In genomic region chr4:38154681-38155588, GRCh38 we compare ENCODE assay signal across 9 cellular contexts.
DNase-seq lines count a peak whose midpoint lies in the region; ATAC-seq and TF ChIP-seq lines count a peak whose summit lies in the region.
"Had no signal": no experiment of that assay in that cellular context is flagged by ENCODE, and none has a peak within 500 bp of the region (broad histone marks: within the 10 kb centered on the region; RNA-seq: fewer than 3 reads in every experiment).

No MANE protein-coding gene starts in this region.

- H3K36me3 ChIP-seq in left lung (no peaks in the 10 kb centered on the region), upper lobe of right lung (no peaks in the 10 kb centered on the region)

- H3K9me3 ChIP-seq in left lung (no peaks in the 10 kb centered on the region), upper lobe of right lung (no peaks in the 10 kb centered on the region)

- peak overlapping the region; percentile 74 for H3K27ac Mint-ChIP-seq in activated naive CD4-positive, alpha-beta T cell treated with anti-CD3 and anti-CD28 coated beads, Interleukin-2, amount 10 ng/mL, durations not matched to agents 7 days and 5 days
- H3K27ac Mint-ChIP-seq in activated naive CD4-positive, alpha-beta T cell treated with anti-CD3 and anti-CD28 coated beads, Interleukin-2, amount 50 U/mL, for 72 hours: no peak overlapping the region
- peak overlapping the region; percentile 34 for H3K27ac Mint-ChIP-seq in activated T-helper 17 cell treated with anti-CD3 and anti-CD28 coated beads, Interleukin-2, amount 50 U/mL, for 72 hours

- H3K27me3 Mint-ChIP-seq in activated naive CD4-positive, alpha-beta T cell treated with anti-CD3 and anti-CD28 coated beads, Interleukin-2, amount 10 ng/mL, durations not matched to agents 7 days and 5 days: no peaks in the 10 kb centered on the region
- H3K27me3 Mint-ChIP-seq in activated T-helper 17 cell treated with anti-CD3 and anti-CD28 coated beads, Interleukin-2, amount 50 U/mL, for 72 hours: no peaks in the 10 kb centered on the region

- ATAC-seq in activated naive CD4-positive, alpha-beta T cell treated with anti-CD3 and anti-CD28 coated beads, Interleukin-2, amount 50 U/mL, for 72 hours: no peak
- peak; percentile 54 for ATAC-seq in activated T-helper 17 cell treated with anti-CD3 and anti-CD28 coated beads, Interleukin-2, amount 50 U/mL, for 72 hours (replicated peaks)
- ATAC-seq in left lung (peak; percentile 85), upper lobe of right lung (peak; percentile 84), HG03342 (IDR thresholded peaks at IDR 0.05; ENCODE audit: unreplicated experiment) (no peak)

- CTCF ChIA-PET in activated naive CD4-positive, alpha-beta T cell treated with anti-CD3 and anti-CD28 coated beads, Interleukin-2, amount 10 ng/mL, durations not matched to agents 7 days and 5 days (lab: Charles Lee): interaction anchor here (0.9 to 1.8 kb wide), 2 partner anchors 26 to 92 kb away, joined by 3 to 5 read pairs; no protein-coding TSS in a partner anchor

- DNase-seq in activated naive CD4-positive, alpha-beta T cell treated with anti-CD3 and anti-CD28 coated beads, Interleukin-2, amount 10 ng/mL, durations not matched to agents 7 days and 5 days: peak; percentile 68
- no peak for DNase-seq in activated naive CD4-positive, alpha-beta T cell treated with anti-CD3 and anti-CD28 coated beads, Interleukin-2, amount 50 U/mL, for 72 hours (ENCODE audit: low spot score in 2 of 2)
- peak; percentile 65 to 83 for DNase-seq in left lung
- peak; percentile 78 for DNase-seq in upper lobe of right lung
- DNase-seq in caudate nucleus (lab: John Stamatoyannopoulos, UW): no peak
- no peak for DNase-seq in SIG-M5 (lab: John Stamatoyannopoulos, UW)
- DNase-seq: DND-41 had no signal

- peaks cover 6% of the 10 kb centered on the region for H3K9me3 Mint-ChIP-seq in activated naive CD4-positive, alpha-beta T cell treated with anti-CD3 and anti-CD28 coated beads, Interleukin-2, amount 10 ng/mL, durations not matched to agents 7 days and 5 days
- H3K9me3 Mint-ChIP-seq in activated naive CD4-positive, alpha-beta T cell treated with anti-CD3 and anti-CD28 coated beads, Interleukin-2, amount 50 U/mL, for 72 hours: peaks cover 5 to 22% of the 10 kb centered on the region in 2 donors
- H3K9me3 Mint-ChIP-seq in activated T-helper 17 cell treated with anti-CD3 and anti-CD28 coated beads, Interleukin-2, amount 50 U/mL, for 72 hours: peaks cover 6% of the 10 kb centered on the region

- H3K27ac ChIP-seq in left lung: peak overlapping the region; percentile 43 to 63
- no peak overlapping the region for H3K27ac ChIP-seq in upper lobe of right lung
- no peak overlapping the region for H3K27ac ChIP-seq in caudate nucleus (ENCODE audit: low read depth, low read length)

- H3K36me3 Mint-ChIP-seq in activated naive CD4-positive, alpha-beta T cell treated with anti-CD3 and anti-CD28 coated beads, Interleukin-2, amount 10 ng/mL, durations not matched to agents 7 days and 5 days: peaks cover 12% of the 10 kb centered on the region
- H3K36me3 Mint-ChIP-seq in activated naive CD4-positive, alpha-beta T cell treated with anti-CD3 and anti-CD28 coated beads, Interleukin-2, amount 50 U/mL, for 72 hours: peaks cover 0 to 23% of the 10 kb centered on the region in 2 donors
- H3K36me3 Mint-ChIP-seq in activated T-helper 17 cell treated with anti-CD3 and anti-CD28 coated beads, Interleukin-2, amount 50 U/mL, for 72 hours (ENCODE audit: low read depth): no peaks in the 10 kb centered on the region

- H3K27me3 ChIP-seq in left lung: no peaks in the 10 kb centered on the region
- H3K27me3 ChIP-seq in upper lobe of right lung: no peaks in the 10 kb centered on the region

- H3K4me1 ChIP-seq in left lung: peaks cover 12 to 49% of the 10 kb centered on the region in 2 donors
- peaks cover 22% of the 10 kb centered on the region for H3K4me1 ChIP-seq in upper lobe of right lung

- peaks cover 71% of the 10 kb centered on the region for H3K4me1 Mint-ChIP-seq in activated naive CD4-positive, alpha-beta T cell treated with anti-CD3 and anti-CD28 coated beads, Interleukin-2, amount 10 ng/mL, durations not matched to agents 7 days and 5 days
- peaks cover 21% of the 10 kb centered on the region for H3K4me1 Mint-ChIP-seq in activated T-helper 17 cell treated with anti-CD3 and anti-CD28 coated beads, Interleukin-2, amount 50 U/mL, for 72 hours

- H3K4me3 Mint-ChIP-seq in activated naive CD4-positive, alpha-beta T cell treated with anti-CD3 and anti-CD28 coated beads, Interleukin-2, amount 10 ng/mL, durations not matched to agents 7 days and 5 days: no peak overlapping the region
- H3K4me3 Mint-ChIP-seq in activated T-helper 17 cell treated with anti-CD3 and anti-CD28 coated beads, Interleukin-2, amount 50 U/mL, for 72 hours: peak overlapping the region; percentile 44

- H3K4me3 ChIP-seq in left lung (no peak overlapping the region), upper lobe of right lung (no peak overlapping the region)

- no peak for TF ChIP-seq CTCF in left lung (IDR thresholded peaks at IDR 0.05)
- no peak for TF ChIP-seq CTCF in upper lobe of right lung (IDR thresholded peaks at IDR 0.05)

- intact Hi-C loops in left lung (cut with DNase I) (no loop called here), upper lobe of right lung (cut with DNase I) (no loop called here)

Comparison
In these comparisons a context has a peak if more than half of its experiments do, and no peak if none do; other contexts are left out.
1. DNase-seq: peak in activated naive CD4-positive, alpha-beta T cell treated with anti-CD3 and anti-CD28 coated beads, Interleukin-2, amount 10 ng/mL, durations not matched to agents 7 days and 5 days (single experiment), left lung (2 of 2) and upper lobe of right lung (single experiment); none in activated naive CD4-positive, alpha-beta T cell treated with anti-CD3 and anti-CD28 coated beads, Interleukin-2, amount 50 U/mL, for 72 hours (0 of 2), caudate nucleus (0 of 61) and SIG-M5 (single experiment).
2. H3K27ac Mint-ChIP-seq: peak in activated naive CD4-positive, alpha-beta T cell treated with anti-CD3 and anti-CD28 coated beads, Interleukin-2, amount 10 ng/mL, durations not matched to agents 7 days and 5 days (single experiment) and activated T-helper 17 cell treated with anti-CD3 and anti-CD28 coated beads, Interleukin-2, amount 50 U/mL, for 72 hours (single experiment); none in activated naive CD4-positive, alpha-beta T cell treated with anti-CD3 and anti-CD28 coated beads, Interleukin-2, amount 50 U/mL, for 72 hours (0 of 2).
3. ATAC-seq: peak in activated T-helper 17 cell treated with anti-CD3 and anti-CD28 coated beads, Interleukin-2, amount 50 U/mL, for 72 hours (single experiment), left lung (single experiment) and upper lobe of right lung (single experiment); none in activated naive CD4-positive, alpha-beta T cell treated with anti-CD3 and anti-CD28 coated beads, Interleukin-2, amount 50 U/mL, for 72 hours (0 of 2) and HG03342 (single experiment).
4. H3K27ac ChIP-seq: peak in left lung (2 of 2); none in upper lobe of right lung (single experiment) and caudate nucleus (single experiment).